In the genomic region with DNA sequence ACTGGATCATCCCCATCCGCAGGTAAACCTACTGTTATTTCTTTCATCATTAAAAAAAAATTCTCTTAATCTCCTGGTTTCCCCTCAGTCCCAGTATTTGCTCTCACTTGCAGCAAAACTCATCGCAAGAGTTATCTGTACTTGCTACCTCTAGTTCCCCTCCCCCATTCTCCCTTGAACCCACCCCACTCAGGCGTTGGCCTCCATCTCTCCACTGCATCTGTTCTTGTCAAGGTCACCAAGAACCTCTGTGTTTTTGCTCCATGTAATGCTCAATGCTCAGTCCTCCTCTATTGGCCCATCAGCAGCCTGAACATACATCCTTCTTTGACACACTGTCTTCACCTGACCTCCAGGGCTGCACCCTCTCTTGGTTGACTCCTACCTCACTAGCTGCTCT, we compare ENCODE assay signal across 2 cellular contexts.
TF ChIP-seq lines count a peak whose summit lies in the region.

No MANE protein-coding gene starts in this region.

TF ChIP-seq in HEK293, 187 proteins besides CTCF, POLR2A, EP300 and RAD21:
- TF ChIP-seq ZFP41 (tag by site-specific recombination; IDR thresholded peaks at IDR 0.05; ENCODE audit: borderline replicate concordance) (no peak), HOXA7 (CRISPR knock-in tag; IDR thresholded peaks at IDR 0.05; ENCODE audit: borderline replicate concordance) (no peak), ZNF211 (tag by site-specific recombination; IDR thresholded peaks at IDR 0.05; ENCODE audit: low read depth) (no peak), ZNF121 (tag by site-specific recombination; IDR thresholded peaks at IDR 0.05) (no peak), ZNF677 (tag by site-specific recombination; IDR thresholded peaks at IDR 0.05) (peak; percentile 69)
TF ChIP-seq in HEK293: peak in this region for 1.

TF ChIP-seq in H1, 55 proteins besides CTCF, POLR2A, EP300 and RAD21:
- TF ChIP-seq BCL11A (IDR thresholded peaks at IDR 0.05; ENCODE audit: low read depth in 2 of 2, low read length in 2 of 2) (no peak), CTBP2 (IDR thresholded peaks at IDR 0.05; ENCODE audit: borderline replicate concordance, insufficient read depth, insufficient read length, low read length) (no peak), HDAC2 (IDR thresholded peaks at IDR 0.05; ENCODE audit: borderline replicate concordance in 1 of 2, low read depth in 2 of 2, low read length in 2 of 2) (no peak), ZNF274 (IDR thresholded peaks at IDR 0.05; ENCODE audit: borderline replicate concordance, extremely low read depth, low read length) (no peak)
